8 cellular contexts compared by ENCODE assay signal in the genomic region with DNA sequence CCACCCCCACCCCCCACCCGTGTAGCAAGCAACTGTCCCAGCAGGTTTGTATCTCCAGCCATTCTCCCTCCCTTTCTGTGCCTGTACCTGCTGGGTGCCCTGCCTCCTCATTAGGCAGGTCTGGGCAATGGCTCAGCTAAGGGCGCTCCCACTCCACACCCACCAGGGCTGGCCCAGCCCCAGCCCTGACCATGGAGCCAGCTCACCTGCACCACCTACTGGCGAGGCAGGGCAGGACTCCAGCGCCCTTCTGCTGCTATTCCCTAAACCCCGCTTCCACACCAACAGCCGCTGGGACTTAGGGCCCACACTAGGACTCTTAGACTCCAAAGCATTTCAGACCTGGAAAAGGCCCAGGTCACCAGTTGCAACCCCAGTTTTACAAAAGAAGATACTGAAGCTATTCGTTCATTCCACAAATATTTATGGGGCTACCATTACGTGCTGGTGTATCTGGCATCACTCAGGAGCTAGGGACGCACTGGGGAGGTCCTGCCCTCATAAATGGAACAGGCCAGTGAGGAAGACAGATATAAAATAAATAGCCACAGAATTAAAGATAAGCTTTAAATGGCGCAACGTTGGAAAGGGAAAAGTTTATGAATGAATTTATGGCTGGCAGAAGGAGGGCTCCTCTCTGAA. TPM values are rescaled to one million over a fixed set of nuclear protein-coding genes. Genes with fewer than 3 reads are reported as not detected.
DNase-seq lines count a peak whose midpoint lies in the region; TF ChIP-seq lines count a peak whose summit lies in the region.

No MANE protein-coding gene starts in this region.

- no peak overlapping the region for H3K4me3 ChIP-seq in BE2C (ENCODE audit: low read depth, low read length)

- DNase-seq in BE2C = peak; percentile 42
- peak; percentile 19 for DNase-seq in GM19240 (ENCODE audit: insufficient read length, low spot score)
- DNase-seq in UCSD-AML1 (lab: John Stamatoyannopoulos, UW; ENCODE audit: unreplicated experiment) = peak; percentile 29
- DNase-seq in kidney tubule cell (ENCODE audit: low spot score) = peak; percentile 8
- no peak for DNase-seq in central memory CD4-positive, alpha-beta T cell
- no peak for DNase-seq in nucleus accumbens (lab: John Stamatoyannopoulos, UW)
- no peak for DNase-seq in SW480 (ENCODE audit: low spot score)
- DNase-seq in NCI-H2107 (lab: John Stamatoyannopoulos, UW) = no peak

- no peaks in the 10 kb centered on the region for H3K36me3 ChIP-seq in BE2C

- H3K9me3 ChIP-seq in BE2C = no peaks in the 10 kb centered on the region

- no peaks in the 10 kb centered on the region for H3K4me1 ChIP-seq in BE2C

- H3K27me3 ChIP-seq in BE2C = peaks cover 10% of the 10 kb centered on the region

- peak; percentile 58 for TF ChIP-seq CTCF in BE2C (IDR thresholded peaks at IDR 0.05; ENCODE audit: low read depth, low read length)

RNA-seq across cellular contexts. Expression of gene PGLYRP3, which starts 24.0 kb away (rescaled TPM):
- polyA plus RNA-seq in BE2C (2012; ENCODE audit: insufficient read depth, insufficient read length, low read depth) = not detected

RNA-seq across cellular contexts. Expression of gene LORICRIN, which starts 29.3 kb away (rescaled TPM):
- not detected for polyA plus RNA-seq in BE2C (2012; ENCODE audit: insufficient read depth, insufficient read length, low read depth)

RNA-seq across cellular contexts. Expression of gene PGLYRP4, which starts 59.9 kb away (rescaled TPM):
- not detected for polyA plus RNA-seq in BE2C (2012; ENCODE audit: insufficient read depth, insufficient read length, low read depth)

Comparison
In these comparisons a context has a peak if more than half of its experiments do, and no peak if none do; other contexts are left out.
1. DNase-seq: peak in BE2C (single experiment), GM19240 (single experiment), UCSD-AML1 (single experiment) and kidney tubule cell (single experiment); none in central memory CD4-positive, alpha-beta T cell (single experiment), nucleus accumbens (0 of 56), SW480 (single experiment) and NCI-H2107 (single experiment).